In the genomic region with DNA sequence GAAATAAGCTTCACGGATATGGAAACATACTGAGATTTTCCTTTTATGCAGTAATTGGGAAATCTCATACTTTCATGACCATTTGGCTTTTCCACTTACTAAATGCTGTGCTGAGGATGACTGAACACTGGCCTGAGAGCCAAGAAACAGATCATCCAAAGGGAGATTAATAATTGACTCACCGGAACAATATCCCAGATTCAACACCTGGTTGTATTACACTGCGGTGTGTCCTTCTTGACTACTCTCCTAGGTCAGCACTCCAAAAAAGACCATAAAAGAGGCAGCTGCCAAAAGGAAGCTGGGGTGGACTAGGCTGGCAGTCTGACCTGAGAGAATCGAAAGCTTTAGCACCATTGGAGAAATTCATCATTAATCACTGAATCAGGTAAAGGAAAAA, we compare ENCODE assay signal across 21 cellular contexts.
"Had no signal": no experiment of that assay in that cellular context is flagged by ENCODE, and none has a peak within 500 bp of the region (broad histone marks: within the 10 kb centered on the region; RNA-seq: fewer than 3 reads in every experiment).

No MANE protein-coding gene starts in this region.

- H3K4me3 ChIP-seq: esophagus squamous epithelium, gastroesophageal sphincter, right atrium auricular region, sigmoid colon, skin epidermis, stomach, thoracic aorta had no signal

- H3K9me3 ChIP-seq: gastroesophageal sphincter, thoracic aorta had no signal

- H3K27ac ChIP-seq: epithelial cell of prostate, esophagus squamous epithelium, gastroesophageal sphincter, right atrium auricular region, sigmoid colon, skin epidermis, stomach, thoracic aorta had no signal

- H3K4me1 ChIP-seq: esophagus squamous epithelium, gastroesophageal sphincter, right atrium auricular region, sigmoid colon, stomach had no signal

- H3K36me3 ChIP-seq: esophagus squamous epithelium, gastroesophageal sphincter, right atrium auricular region, sigmoid colon, stomach, thoracic aorta had no signal

- ATAC-seq: gastroesophageal sphincter; left colon; naive thymus-derived CD4-positive, alpha-beta T cell had no signal

- FAIRE-seq: keratinocyte, urothelium cell line had no signal

- DNase-seq: effector memory CD4-positive, alpha-beta T cell; esophagus squamous epithelium; foreskin fibroblast; immature natural killer cell; left colon; naive thymus-derived CD4-positive, alpha-beta T cell; nephron progenitor cell; posterior cingulate gyrus; sigmoid colon; stimulated activated CD4-positive, alpha-beta T cell treated with anti-CD3 and anti-CD28 coated beads, Interleukin-2, amount 100 ng/mL, for 24 hours; stimulated activated CD4-positive, alpha-beta T cell treated with anti-CD3 and anti-CD28 coated beads, Interleukin-4, amount 100 ng/mL, for 4 hours; stimulated activated naive CD4-positive, alpha-beta T cell; stomach; substantia nigra had no signal

- H3K27me3 ChIP-seq: esophagus squamous epithelium, gastroesophageal sphincter, right atrium auricular region, sigmoid colon, stomach had no signal
